8 cellular contexts compared by ENCODE assay signal in genomic region chr7:159335181-159335926, GRCh38.
DNase-seq lines count a peak whose midpoint lies in the region; ATAC-seq and TF ChIP-seq lines count a peak whose summit lies in the region.
"Not testable (repeated sequence)": the region's sequence is repeated elsewhere in the genome, so short reads cannot be mapped to it uniquely, and the experiment has no call there.

No MANE protein-coding gene starts in this region.

- intact Hi-C loops in adrenal gland (cut with DNase I); left ventricle myocardium superior (cut with micrococcal nuclease); sciatic nerve (cut with DNase I): not testable (repeated sequence)

- not testable (repeated sequence) for H4K91ac ChIP-seq in mesenchymal stem cell (ENCODE audit: low read length)

- not testable (repeated sequence) for H3K4ac ChIP-seq in mesenchymal stem cell (ENCODE audit: low read depth in 1 of 2, low read length in 2 of 2)

- DNase-seq in NAMALWA (ENCODE audit: low spot score) (peak; percentile 47), adrenal gland (peak in 4 of 7 donors; percentile 8 to 54 (median 22)), mesenchymal stem cell (peak; percentile 19)
- not testable (repeated sequence) for DNase-seq in left ventricle myocardium superior; sciatic nerve (ENCODE audit: low spot score)

- H2AFZ ChIP-seq in mesenchymal stem cell (ENCODE audit: low read depth, low read length), result not testable (repeated sequence)

- not testable (repeated sequence) for H3K79me1 ChIP-seq in mesenchymal stem cell (replicated peaks; ENCODE audit: low read length, poor library complexity, severe bottlenecking)

- not testable (repeated sequence) for H3K36me3 ChIP-seq in adrenal gland (replicated peaks in 1 of 2); mesenchymal stem cell (ENCODE audit: control insufficient read depth in 1 of 2, insufficient read depth in 2 of 2, low read depth in 1 of 2, low read length in 2 of 2)

- not testable (repeated sequence) for H3K27ac ChIP-seq in adrenal gland; mesenchymal stem cell (ENCODE audit: low read length, poor library complexity, severe bottlenecking)

- H3K4me1 ChIP-seq in adrenal gland (replicated peaks in 1 of 2); mesenchymal stem cell (ENCODE audit: control insufficient read depth, insufficient read depth, low read depth, low read length): not testable (repeated sequence)

- not testable (repeated sequence) for H3K23ac ChIP-seq in mesenchymal stem cell (ENCODE audit: low read length in 2 of 2)

- H2BK120ac ChIP-seq in mesenchymal stem cell (ENCODE audit: low read depth, low read length), result not testable (repeated sequence)

- not testable (repeated sequence) for H2BK5ac ChIP-seq in mesenchymal stem cell (ENCODE audit: low read depth, low read length, poor library complexity, severe bottlenecking)

- H3K9me3 ChIP-seq in adrenal gland (replicated peaks in 1 of 3); mesenchymal stem cell (ENCODE audit: control insufficient read depth, low read length): not testable (repeated sequence)

- not testable (repeated sequence) for H3K14ac ChIP-seq in mesenchymal stem cell (ENCODE audit: low read length in 2 of 2)

- peak overlapping the region; percentile 77; the same call in 1 of the 2 replicates for H3K4me3 ChIP-seq in GM08714 (ENCODE audit: low read length)
- not testable (repeated sequence) for H3K4me3 ChIP-seq in adrenal gland; mesenchymal stem cell (ENCODE audit: insufficient read depth in 1 of 2, low read depth in 1 of 2, low read length in 2 of 2)

- not testable (repeated sequence) for H3K18ac ChIP-seq in mesenchymal stem cell (ENCODE audit: low read depth in 1 of 2, low read length in 2 of 2)

- H4K8ac ChIP-seq in mesenchymal stem cell (ENCODE audit: low read length), result not testable (repeated sequence)

- H3K4me2 ChIP-seq in mesenchymal stem cell (ENCODE audit: low read length, poor library complexity, severe bottlenecking), result not testable (repeated sequence)

- TF ChIP-seq POLR2A in adrenal gland (IDR thresholded peaks at IDR 0.05), result not testable (repeated sequence)

- H2BK15ac ChIP-seq in mesenchymal stem cell (ENCODE audit: low read depth, poor library complexity, severe bottlenecking), result not testable (repeated sequence)

- WGBS in adrenal gland, 4 donors, result 74 to 93% (median 78%) methylated on average over 22 to 39 of the region's 39 CpGs
- WGBS in mesenchymal stem cell, result 96% methylated on average over 31 of the region's 39 CpGs

- TF ChIP-seq CTCF in adrenal gland (IDR thresholded peaks at IDR 0.05), result not testable (repeated sequence)

- peak; percentile 52 for ATAC-seq in SK-N-SH treated with all-trans-retinoic acid at 6 μM for 48 hours
- ATAC-seq in esophagus mucosa, result peak; percentile 52
- ATAC-seq in left ventricle myocardium superior, result peak; percentile 48
- ATAC-seq in sciatic nerve, result peak; percentile 44

- H3K9ac ChIP-seq in mesenchymal stem cell (ENCODE audit: low read length), result not testable (repeated sequence)

- H2AK5ac ChIP-seq in mesenchymal stem cell (ENCODE audit: low read length, severe bottlenecking), result not testable (repeated sequence)

- not testable (repeated sequence) for H3K27me3 ChIP-seq in adrenal gland; mesenchymal stem cell (ENCODE audit: control insufficient read depth in 1 of 2, insufficient read depth in 1 of 2, low read length in 2 of 2)

- not testable (repeated sequence) for H2BK12ac ChIP-seq in mesenchymal stem cell (ENCODE audit: low read length in 2 of 2)
